ENCODE assay signal across 11 cellular contexts in genomic region chr12:116598341-116599284, GRCh38. TPM values are rescaled to one million over a fixed set of nuclear protein-coding genes. Genes with fewer than 3 reads are reported as not detected.
DNase-seq lines count a peak whose midpoint lies in the region; ATAC-seq and FAIRE-seq lines count a peak whose summit lies in the region.
"Had no signal": no experiment of that assay in that cellular context is flagged by ENCODE, and none has a peak within 500 bp of the region (broad histone marks: within the 10 kb centered on the region; RNA-seq: fewer than 3 reads in every experiment).

No MANE protein-coding gene starts in this region.

- H3K4me3 ChIP-seq in iPS-20b (ENCODE audit: low read length): 0 out of 2 replicates have a peak overlapping the region, but pooled peaks have one; percentile 39
- peak overlapping the region; percentile 31 for H3K4me3 ChIP-seq in skeletal muscle cell (ENCODE audit: low read depth, low read length)

- no peak overlapping the region for H3K27ac Mint-ChIP-seq in activated T-helper 17 cell treated with anti-CD3 and anti-CD28 coated beads, Interleukin-2, amount 50 U/mL, for 72 hours

- no peak for ATAC-seq in activated T-helper 17 cell treated with anti-CD3 and anti-CD28 coated beads, Interleukin-2, amount 50 U/mL, for 72 hours (replicated peaks)

- no peaks in the 10 kb centered on the region for H3K9me3 Mint-ChIP-seq in activated T-helper 17 cell treated with anti-CD3 and anti-CD28 coated beads, Interleukin-2, amount 50 U/mL, for 72 hours
- H3K9me3 Mint-ChIP-seq: naive thymus-derived CD8-positive, alpha-beta T cell had no signal

- peak overlapping the region; percentile 35 for H3K4me3 Mint-ChIP-seq in activated T-helper 17 cell treated with anti-CD3 and anti-CD28 coated beads, Interleukin-2, amount 50 U/mL, for 72 hours

- H3K36me3 Mint-ChIP-seq in activated T-helper 17 cell treated with anti-CD3 and anti-CD28 coated beads, Interleukin-2, amount 50 U/mL, for 72 hours (ENCODE audit: low read depth): no peaks in the 10 kb centered on the region
- H3K36me3 Mint-ChIP-seq: naive thymus-derived CD8-positive, alpha-beta T cell had no signal

- H3K4me1 Mint-ChIP-seq in activated T-helper 17 cell treated with anti-CD3 and anti-CD28 coated beads, Interleukin-2, amount 50 U/mL, for 72 hours: peaks cover 20% of the 10 kb centered on the region

- H3K27me3 ChIP-seq in iPS-20b (ENCODE audit: insufficient read depth, low read length): no peaks in the 10 kb centered on the region; the same call in 1 of the 2 replicates

- no peak overlapping the region for H3K27ac ChIP-seq in iPS-20b (ENCODE audit: low read length)

- H3K27me3 Mint-ChIP-seq in activated T-helper 17 cell treated with anti-CD3 and anti-CD28 coated beads, Interleukin-2, amount 50 U/mL, for 72 hours: no peaks in the 10 kb centered on the region
- H3K27me3 Mint-ChIP-seq: naive thymus-derived CD8-positive, alpha-beta T cell had no signal

- FAIRE-seq in urothelium cell line (lab: Jason Lieb, UNC) (no peak), HTR-8/SVneo (lab: Jason Lieb, UNC) (no peak)

- no peaks in the 10 kb centered on the region for H3K36me3 ChIP-seq in iPS-20b (ENCODE audit: insufficient read depth, low read depth, low read length)

- DNase-seq in ELF-1 (ENCODE audit: low read depth, low spot score) (peak; percentile 80), skeletal muscle cell (ENCODE audit: low read depth) (no peak), urothelium cell line (ENCODE audit: low spot score) (no peak), NCI-H1048 (lab: John Stamatoyannopoulos, UW) (no peak), HTR-8/SVneo (ENCODE audit: insufficient read length, low spot score) (no peak)
- no peak for DNase-seq in stimulated activated CD4-positive, alpha-beta T cell treated with anti-CD3 and anti-CD28 coated beads, Interleukin-4, amount 100 ng/mL, for 4 hours
- DNase-seq: NCI-H1092 had no signal

- no peaks in the 10 kb centered on the region for H3K9me3 ChIP-seq in iPS-20b (ENCODE audit: insufficient read depth, low read depth, low read length)

- no peak overlapping the region for H3K9ac ChIP-seq in iPS-20b (ENCODE audit: low read depth, low read length)

- H3K4me1 ChIP-seq in iPS-20b (ENCODE audit: insufficient read depth, low read length): no peaks in the 10 kb centered on the region; the same call in 1 of the 2 replicates

RNA-seq across cellular contexts. Expression of gene MAP1LC3B2, which starts 39.4 kb away (rescaled TPM):
- under 1 TPM; 0.90 to 0.97 TPM for total RNA-seq in activated T-helper 17 cell treated with anti-CD3 and anti-CD28 coated beads, Interleukin-2, amount 50 U/mL, for 72 hours
- total RNA-seq: SK-MEL-5 had no signal
